In the genomic region with DNA sequence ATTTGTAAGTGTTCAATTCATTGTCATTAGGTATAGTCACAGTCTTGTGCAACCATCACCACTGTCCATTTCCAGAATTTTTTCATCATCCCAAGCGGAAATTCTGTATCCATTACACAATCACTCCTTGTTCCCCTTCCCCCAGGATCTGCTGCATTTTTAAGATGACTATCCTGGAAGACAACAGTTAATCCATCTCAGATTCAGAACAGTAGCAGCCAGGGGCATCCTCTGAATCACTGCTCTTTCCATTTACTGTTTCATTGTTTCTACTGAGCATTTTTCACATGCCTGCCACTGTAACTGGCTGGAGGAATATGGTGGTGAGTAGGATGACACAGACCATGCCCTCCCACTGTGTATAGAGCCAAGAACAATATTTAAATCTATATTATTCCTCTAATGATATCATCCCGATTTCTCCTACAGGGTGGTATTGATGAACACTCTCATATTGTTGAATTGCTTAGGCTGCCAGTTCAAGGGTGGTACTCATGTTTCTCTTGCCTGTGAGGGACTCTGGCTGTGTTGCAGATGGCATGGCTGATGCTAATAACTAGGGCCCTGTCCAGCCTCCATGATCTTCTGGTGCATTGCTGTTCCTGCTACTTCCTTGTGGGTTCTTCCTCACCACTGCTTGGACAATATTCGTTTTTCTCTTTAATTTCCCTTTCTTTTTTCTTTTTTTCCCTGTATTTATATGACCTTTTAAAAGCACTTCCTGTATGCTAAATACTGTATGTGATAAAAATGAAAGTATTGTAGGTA, we compare ENCODE assay signal across 8 cellular contexts. TPM values are rescaled to one million over a fixed set of nuclear protein-coding genes. Genes with fewer than 3 reads are reported as not detected.
DNase-seq lines count a peak whose midpoint lies in the region; ATAC-seq and TF ChIP-seq lines count a peak whose summit lies in the region.

No MANE protein-coding gene starts in this region.

- 63 to 68% methylated on average over 3 of the region's 3 CpGs for WGBS in body of pancreas, 2 donors

- peak overlapping the region in 1 of 4 donors; percentile 15 for H3K27ac ChIP-seq in body of pancreas

- H3K4me1 ChIP-seq in body of pancreas, result peaks cover 60% of the 10 kb centered on the region

- H3K4me3 ChIP-seq in WI38 (ENCODE audit: low read depth, low read length) (peak overlapping the region; percentile 33), body of pancreas (no peak overlapping the region)

- H3K36me3 Mint-ChIP-seq in glutamatergic neuron (ENCODE audit: unreplicated experiment), result peaks cover 4% of the 10 kb centered on the region

- peaks cover 46% of the 10 kb centered on the region for H3K4me1 Mint-ChIP-seq in glutamatergic neuron (ENCODE audit: low read depth, unreplicated experiment)

- intact Hi-C loops in body of pancreas (cut with DNase I), result loop anchor here (10.0 kb wide), 1 partner anchor 48 kb away; no protein-coding TSS in a partner anchor

- H3K9me3 Mint-ChIP-seq in glutamatergic neuron (ENCODE audit: unreplicated experiment), result peaks cover 4% of the 10 kb centered on the region

- H3K27me3 ChIP-seq in body of pancreas, result no peaks in the 10 kb centered on the region

- peak overlapping the region; percentile 72 for H3K27ac Mint-ChIP-seq in glutamatergic neuron (ENCODE audit: unreplicated experiment)

- no peak overlapping the region for H3K4me3 Mint-ChIP-seq in glutamatergic neuron (ENCODE audit: unreplicated experiment)

- H3K27me3 Mint-ChIP-seq in glutamatergic neuron (ENCODE audit: unreplicated experiment), result peaks cover 5% of the 10 kb centered on the region

- DNase-seq in stimulated activated CD4-positive, alpha-beta T cell treated with anti-CD3 and anti-CD28 coated beads, Interleukin-1b, Interleukin-23, amount 100 ng/mL, for 48 hours, result peak; percentile 7
- DNase-seq in stimulated activated CD4-positive, alpha-beta T cell treated with anti-CD3 and anti-CD28 coated beads, Interleukin-15, amount 100 ng/mL, for 24 hours, result no peak
- DNase-seq in glutamatergic neuron, result no peak
- DNase-seq in body of pancreas, result no peak
- DNase-seq in NCI-H2081 treated with DMSO at 0.1 percent for 48 hours (lab: John Stamatoyannopoulos, UW), result no peak
- no peak for DNase-seq in occipital lobe (lab: John Stamatoyannopoulos, UW)

- H3K36me3 ChIP-seq in body of pancreas (replicated peaks in 1 of 2; ENCODE audit: insufficient read depth in 1 of 2, low read depth in 2 of 2), result no peaks in the 10 kb centered on the region

- ATAC-seq in body of pancreas (no peak), HG03354 (IDR thresholded peaks at IDR 0.05; ENCODE audit: poor library complexity, severe bottlenecking, unreplicated experiment) (no peak)

- TF ChIP-seq POLR2A in body of pancreas (IDR thresholded peaks at IDR 0.05), result no peak

- H3K9me3 ChIP-seq in body of pancreas, result no peaks in the 10 kb centered on the region

- TF ChIP-seq CTCF in WI38 (IDR thresholded peaks at IDR 0.05; ENCODE audit: low read depth, low read length), result no peak
- no peak for TF ChIP-seq CTCF in glutamatergic neuron (IDR thresholded peaks at IDR 0.05; ENCODE audit: partially characterized antibody, unreplicated experiment)
- TF ChIP-seq CTCF in body of pancreas (IDR thresholded peaks at IDR 0.05), result no peak

RNA-seq across cellular contexts. Expression of a gene that starts 59.0 kb away (rescaled TPM):
- 43.0 TPM for total RNA-seq in glutamatergic neuron (ENCODE audit: unreplicated experiment)
- 10 to 100 TPM; 25.7 to 31.9 TPM for total RNA-seq in body of pancreas
- 8.4 TPM for total RNA-seq in occipital lobe
